Comparison of ENCODE assay signal across 1 cellular context in genomic region chr2:74836675-74837401, GRCh38.
TF ChIP-seq lines count a peak whose summit lies in the region.

No MANE protein-coding gene starts in this region.

TF ChIP-seq in HepG2, 621 proteins besides CTCF, POLR2A, EP300 and RAD21 (continues in another document):
- TF ChIP-seq ZFY (CRISPR knock-in tag; IDR thresholded peaks at IDR 0.05) (0 out of 2 replicates have a peak, but pooled peaks have one; percentile 34), E2F5 (CRISPR knock-in tag; conservative IDR thresholded peaks at IDR 0.05) (no peak), ZMYM4 (CRISPR knock-in tag; IDR thresholded peaks at IDR 0.05) (0 out of 2 replicates have a peak, but pooled peaks have one; percentile 2), AGO1 (IDR thresholded peaks at IDR 0.05; ENCODE audit: low read depth, low read length, poor library complexity, severe bottlenecking) (peak; percentile 86), NFE2L1 (CRISPR knock-in tag; IDR thresholded peaks at IDR 0.05; ENCODE audit: borderline replicate concordance) (no peak), XRCC5 (optimal IDR thresholded peaks at IDR 0.05; ENCODE audit: low read length) (peak; percentile 16), HDAC1 (CRISPR knock-in tag; IDR thresholded peaks at IDR 0.05) (peak; percentile 14; the same call in 1 of the 2 replicates), ZNF563 (CRISPR knock-in tag; IDR thresholded peaks at IDR 0.05) (peak; percentile 7; the same call in 1 of the 2 replicates), PBX3 (CRISPR knock-in tag; IDR thresholded peaks at IDR 0.05; ENCODE audit: borderline replicate concordance) (no peak), PRMT3 (CRISPR knock-in tag; IDR thresholded peaks at IDR 0.05; ENCODE audit: borderline replicate concordance, low read depth) (no peak), ZNF331 (CRISPR knock-in tag; IDR thresholded peaks at IDR 0.05) (no peak; the same call in 1 of the 2 replicates), ZNF839 (CRISPR knock-in tag; IDR thresholded peaks at IDR 0.05; ENCODE audit: borderline replicate concordance) (no peak), SSRP1 (CRISPR knock-in tag; IDR thresholded peaks at IDR 0.05) (no peak), ISL2 (CRISPR knock-in tag; IDR thresholded peaks at IDR 0.05) (0 out of 2 replicates have a peak, but pooled peaks have one; percentile 1), ZC3H13 (CRISPR knock-in tag; IDR thresholded peaks at IDR 0.05) (peak; percentile 84; the same call in 1 of the 2 replicates), ZNF350 (CRISPR knock-in tag; IDR thresholded peaks at IDR 0.05; ENCODE audit: borderline replicate concordance, low read depth) (0 out of 2 replicates have a peak, but pooled peaks have one; percentile 36), STAT6 (CRISPR knock-in tag; IDR thresholded peaks at IDR 0.05; ENCODE audit: borderline replicate concordance) (no peak), ZKSCAN8 (CRISPR knock-in tag; IDR thresholded peaks at IDR 0.05; ENCODE audit: borderline replicate concordance) (peak; percentile 17; the same call in 1 of the 2 replicates), ZNF772 (CRISPR knock-in tag; IDR thresholded peaks at IDR 0.05) (peak; percentile 37; the same call in 1 of the 2 replicates), FOXJ3 (CRISPR knock-in tag; IDR thresholded peaks at IDR 0.05; ENCODE audit: borderline replicate concordance) (no peak), FIP1L1 (IDR thresholded peaks at IDR 0.05; ENCODE audit: borderline replicate concordance, insufficient read depth, low read depth, low read length) (no peak), ZEB1 (IDR thresholded peaks at IDR 0.05; ENCODE audit: insufficient replicate concordance, low read depth) (no peak), NR2C2 (CRISPR knock-in tag; IDR thresholded peaks at IDR 0.05; ENCODE audit: borderline replicate concordance) (no peak), DR1 (CRISPR knock-in tag; IDR thresholded peaks at IDR 0.05) (no peak), ZSCAN31 (CRISPR knock-in tag; IDR thresholded peaks at IDR 0.05; ENCODE audit: low read depth) (peak; percentile 28; the same call in 1 of the 2 replicates), ZNF33A (CRISPR knock-in tag; IDR thresholded peaks at IDR 0.05; ENCODE audit: borderline replicate concordance) (no peak), UBTF (CRISPR knock-in tag; IDR thresholded peaks at IDR 0.05) (peak; percentile 15; the same call in 1 of the 2 replicates), ASH2L (IDR thresholded peaks at IDR 0.05; ENCODE audit: insufficient read length, low read depth, low read length) (peak; percentile 3), ZBTB38 (CRISPR knock-in tag; IDR thresholded peaks at IDR 0.05) (0 out of 2 replicates have a peak, but pooled peaks have one; percentile 3), ZNF30 (CRISPR knock-in tag; IDR thresholded peaks at IDR 0.05) (no peak), ATF6 (CRISPR knock-in tag; conservative IDR thresholded peaks at IDR 0.05) (no peak), PBX2 (CRISPR knock-in tag; IDR thresholded peaks at IDR 0.05) (no peak; the same call in 1 of the 2 replicates)
- TF ChIP-seq, protein P1, sequence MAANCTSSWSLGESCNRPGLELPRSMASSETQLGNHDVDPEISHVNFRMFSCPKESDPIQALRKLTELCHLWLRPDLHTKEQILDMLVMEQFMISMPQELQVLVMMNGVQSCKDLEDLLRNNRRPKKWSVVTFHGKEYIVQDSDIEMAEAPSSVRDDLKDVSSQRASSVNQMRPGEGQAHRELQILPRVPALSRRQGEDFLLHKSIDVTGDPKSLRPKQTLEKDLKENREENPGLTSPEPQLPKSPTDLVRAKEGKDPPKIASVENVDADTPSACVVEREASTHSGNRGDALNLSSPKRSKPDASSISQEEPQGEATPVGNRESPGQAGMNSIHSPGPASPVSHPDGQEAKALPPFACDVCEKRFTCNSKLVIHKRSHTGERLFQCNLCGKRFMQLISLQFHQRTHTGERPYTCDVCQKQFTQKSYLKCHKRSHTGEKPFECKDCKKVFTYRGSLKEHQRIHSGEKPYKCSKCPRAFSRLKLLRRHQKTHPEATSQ (CRISPR knock-in tag; IDR thresholded peaks at IDR 0.05; ENCODE audit: borderline replicate concordance) = no peak
- TF ChIP-seq, protein P2, sequence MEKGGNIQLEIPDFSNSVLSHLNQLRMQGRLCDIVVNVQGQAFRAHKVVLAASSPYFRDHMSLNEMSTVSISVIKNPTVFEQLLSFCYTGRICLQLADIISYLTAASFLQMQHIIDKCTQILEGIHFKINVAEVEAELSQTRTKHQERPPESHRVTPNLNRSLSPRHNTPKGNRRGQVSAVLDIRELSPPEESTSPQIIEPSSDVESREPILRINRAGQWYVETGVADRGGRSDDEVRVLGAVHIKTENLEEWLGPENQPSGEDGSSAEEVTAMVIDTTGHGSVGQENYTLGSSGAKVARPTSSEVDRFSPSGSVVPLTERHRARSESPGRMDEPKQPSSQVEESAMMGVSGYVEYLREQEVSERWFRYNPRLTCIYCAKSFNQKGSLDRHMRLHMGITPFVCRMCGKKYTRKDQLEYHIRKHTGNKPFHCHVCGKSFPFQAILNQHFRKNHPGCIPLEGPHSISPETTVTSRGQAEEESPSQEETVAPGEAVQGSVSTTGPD (CRISPR knock-in tag; IDR thresholded peaks at IDR 0.05) = 0 out of 2 replicates have a peak, but pooled peaks have one; percentile 22
- TF ChIP-seq, protein P3, sequence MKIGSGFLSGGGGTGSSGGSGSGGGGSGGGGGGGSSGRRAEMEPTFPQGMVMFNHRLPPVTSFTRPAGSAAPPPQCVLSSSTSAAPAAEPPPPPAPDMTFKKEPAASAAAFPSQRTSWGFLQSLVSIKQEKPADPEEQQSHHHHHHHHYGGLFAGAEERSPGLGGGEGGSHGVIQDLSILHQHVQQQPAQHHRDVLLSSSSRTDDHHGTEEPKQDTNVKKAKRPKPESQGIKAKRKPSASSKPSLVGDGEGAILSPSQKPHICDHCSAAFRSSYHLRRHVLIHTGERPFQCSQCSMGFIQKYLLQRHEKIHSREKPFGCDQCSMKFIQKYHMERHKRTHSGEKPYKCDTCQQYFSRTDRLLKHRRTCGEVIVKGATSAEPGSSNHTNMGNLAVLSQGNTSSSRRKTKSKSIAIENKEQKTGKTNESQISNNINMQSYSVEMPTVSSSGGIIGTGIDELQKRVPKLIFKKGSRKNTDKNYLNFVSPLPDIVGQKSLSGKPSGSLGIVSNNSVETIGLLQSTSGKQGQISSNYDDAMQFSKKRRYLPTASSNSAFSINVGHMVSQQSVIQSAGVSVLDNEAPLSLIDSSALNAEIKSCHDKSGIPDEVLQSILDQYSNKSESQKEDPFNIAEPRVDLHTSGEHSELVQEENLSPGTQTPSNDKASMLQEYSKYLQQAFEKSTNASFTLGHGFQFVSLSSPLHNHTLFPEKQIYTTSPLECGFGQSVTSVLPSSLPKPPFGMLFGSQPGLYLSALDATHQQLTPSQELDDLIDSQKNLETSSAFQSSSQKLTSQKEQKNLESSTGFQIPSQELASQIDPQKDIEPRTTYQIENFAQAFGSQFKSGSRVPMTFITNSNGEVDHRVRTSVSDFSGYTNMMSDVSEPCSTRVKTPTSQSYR (CRISPR knock-in tag; IDR thresholded peaks at IDR 0.05; ENCODE audit: borderline replicate concordance) = no peak
- TF ChIP-seq, protein P4, sequence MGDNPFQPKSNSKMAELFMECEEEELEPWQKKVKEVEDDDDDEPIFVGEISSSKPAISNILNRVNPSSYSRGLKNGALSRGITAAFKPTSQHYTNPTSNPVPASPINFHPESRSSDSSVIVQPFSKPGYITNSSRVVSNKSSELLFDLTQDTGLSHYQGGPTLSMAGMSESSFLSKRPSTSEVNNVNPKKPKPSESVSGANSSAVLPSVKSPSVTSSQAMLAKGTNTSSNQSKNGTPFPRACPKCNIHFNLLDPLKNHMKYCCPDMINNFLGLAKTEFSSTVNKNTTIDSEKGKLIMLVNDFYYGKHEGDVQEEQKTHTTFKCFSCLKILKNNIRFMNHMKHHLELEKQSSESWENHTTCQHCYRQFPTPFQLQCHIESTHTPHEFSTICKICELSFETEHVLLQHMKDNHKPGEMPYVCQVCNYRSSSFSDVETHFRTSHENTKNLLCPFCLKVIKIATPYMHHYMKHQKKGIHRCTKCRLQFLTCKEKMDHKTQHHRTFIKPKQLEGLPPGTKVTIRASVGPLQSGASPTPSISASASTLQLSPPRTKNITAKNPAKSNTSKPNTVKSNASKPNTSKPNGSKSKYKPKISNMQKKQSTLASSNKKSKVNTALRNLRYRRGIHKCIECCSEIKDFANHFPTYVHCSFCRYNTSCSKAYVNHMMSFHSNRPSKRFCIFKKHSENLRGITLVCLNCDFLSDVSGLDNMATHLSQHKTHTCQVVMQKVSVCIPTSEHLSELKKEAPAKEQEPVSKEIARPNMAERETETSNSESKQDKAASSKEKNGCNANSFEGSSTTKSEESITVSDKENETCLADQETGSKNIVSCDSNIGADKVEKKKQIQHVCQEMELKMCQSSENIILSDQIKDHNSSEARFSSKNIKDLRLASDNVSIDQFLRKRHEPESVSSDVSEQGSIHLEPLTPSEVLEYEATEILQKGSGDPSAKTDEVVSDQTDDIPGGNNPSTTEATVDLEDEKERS (CRISPR knock-in tag; IDR thresholded peaks at IDR 0.05) = 0 out of 2 replicates have a peak, but pooled peaks have one; percentile 34
- TF ChIP-seq, protein P5, sequence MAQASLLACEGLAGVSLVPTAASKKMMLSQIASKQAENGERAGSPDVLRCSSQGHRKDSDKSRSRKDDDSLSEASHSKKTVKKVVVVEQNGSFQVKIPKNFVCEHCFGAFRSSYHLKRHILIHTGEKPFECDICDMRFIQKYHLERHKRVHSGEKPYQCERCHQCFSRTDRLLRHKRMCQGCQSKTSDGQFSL (CRISPR knock-in tag; IDR thresholded peaks at IDR 0.05) = no peak
